ENCODE assay signal across 8 cellular contexts in the genomic region with DNA sequence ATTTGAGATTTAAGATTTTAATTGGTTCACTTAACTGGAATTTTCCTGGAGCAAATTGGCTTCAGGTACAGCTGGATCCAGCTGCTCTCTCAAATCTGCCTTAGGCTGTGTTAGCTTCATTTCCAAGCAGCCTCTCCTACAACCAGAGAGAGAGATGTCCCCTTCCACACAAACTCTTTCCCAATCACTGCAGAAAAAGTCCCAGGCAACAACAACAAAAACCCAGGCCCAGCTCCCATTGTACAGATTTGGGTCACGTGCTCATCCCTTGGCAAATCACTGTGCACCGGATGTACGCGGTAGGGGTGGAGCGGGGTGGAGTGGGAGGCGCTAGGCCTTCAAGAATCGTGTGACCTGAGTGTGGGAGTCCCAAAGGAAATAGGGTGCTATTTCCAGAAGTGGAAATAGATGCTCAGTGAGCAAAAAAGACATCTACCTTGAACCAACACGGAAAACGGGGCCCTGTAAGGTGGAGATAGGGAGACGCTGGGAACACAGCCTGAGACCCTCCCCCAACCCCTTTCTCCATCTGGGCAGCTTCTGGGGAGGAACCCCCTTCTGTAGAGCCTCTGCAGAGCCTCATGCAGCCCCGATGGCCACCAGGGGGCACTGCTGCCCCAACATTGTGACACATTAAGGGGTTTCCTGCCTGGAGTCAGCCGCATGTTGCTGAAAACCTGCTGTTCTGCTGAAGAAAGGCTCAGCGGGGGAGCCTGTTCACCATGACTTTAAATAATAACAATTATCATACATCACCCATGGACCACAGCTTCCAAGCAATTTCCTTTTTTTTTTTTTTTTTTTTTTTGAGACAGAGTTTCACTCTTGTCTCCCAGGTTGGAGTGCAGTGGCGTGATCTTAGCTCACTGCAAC. TPM values are rescaled to one million over a fixed set of nuclear protein-coding genes. Genes with fewer than 3 reads are reported as not detected.
DNase-seq lines count a peak whose midpoint lies in the region; ATAC-seq and TF ChIP-seq lines count a peak whose summit lies in the region.

No MANE protein-coding gene starts in this region.

- DNase-seq in DMS53 treated with DMSO at 0.1 percent for 48 hours (lab: John Stamatoyannopoulos, UW; ENCODE audit: unreplicated experiment): peak; percentile 68
- peak; percentile 81 for DNase-seq in HCEC 1CT
- DNase-seq in NCI-H1694 treated with DMSO at 0.1 percent for 48 hours (lab: John Stamatoyannopoulos, UW): peak; percentile 88
- DNase-seq in T1000 (lab: John Stamatoyannopoulos, UW): peak; percentile 15
- DNase-seq in anterior cingulate cortex (lab: John Stamatoyannopoulos, UW): peak in 57 of 58 donors; percentile 12 to 96 (median 75)
- DNase-seq in hepatic stellate cell (ENCODE audit: low spot score): peak; percentile 87
- DNase-seq in sigmoid colon: peak; percentile 89

- no peak for ATAC-seq in GM18502 (IDR thresholded peaks at IDR 0.05; ENCODE audit: poor library complexity, unreplicated experiment)

- TF ChIP-seq POLR2A in sigmoid colon (IDR thresholded peaks at IDR 0.05): no peak

- no peaks in the 10 kb centered on the region for H3K36me3 ChIP-seq in sigmoid colon

- WGBS in sigmoid colon, 2 donors: 11 to 20% methylated on average over 14 of the region's 14 CpGs

- peaks cover 0 to 5% (median 0%) of the 10 kb centered on the region in 4 donors for H3K9me3 ChIP-seq in sigmoid colon

- no peak for TF ChIP-seq EP300 in sigmoid colon (IDR thresholded peaks at IDR 0.05)

- no peak overlapping the region for H3K4me3 ChIP-seq in sigmoid colon

- H3K27ac ChIP-seq in sigmoid colon: no peak overlapping the region

- no peaks in the 10 kb centered on the region for H3K4me1 ChIP-seq in sigmoid colon

- no peaks in the 10 kb centered on the region for H3K27me3 ChIP-seq in sigmoid colon

- intact Hi-C loops in sigmoid colon (cut with DNase I): loop anchor here (2.0 to 5.0 kb wide), 2 partner anchors 24 to 75 kb away; a partner anchor contains a TSS

- peak; percentile 51 to 71 (median 66) for TF ChIP-seq CTCF in sigmoid colon (IDR thresholded peaks at IDR 0.05)

RNA-seq across cellular contexts. Expression of a gene that starts 25.4 kb away (rescaled TPM):
- total RNA-seq in sigmoid colon: under 1 TPM in 3 of 4 donors, not detected in 1; 0.36 to 0.95 (median 0.66) TPM
- 1 to 10 TPM in 1 of 3 donors, under 1 TPM in 1, not detected in 1; 0.61 to 1.8 TPM for polyA plus RNA-seq in sigmoid colon

RNA-seq across cellular contexts. Expression of a gene that starts 36.7 kb away (rescaled TPM):
- total RNA-seq in sigmoid colon: 10 to 100 TPM in 1 of 4 donors, 1 to 10 TPM in 3; 3.0 to 10.0 (median 6.6) TPM
- 1 to 10 TPM; 4.5 to 9.6 (median 4.9) TPM for polyA plus RNA-seq in sigmoid colon

RNA-seq across cellular contexts. Expression of a gene that starts 48.7 kb away (rescaled TPM):
- total RNA-seq in sigmoid colon: 10 to 100 TPM in 2 of 4 donors, 1 to 10 TPM in 2; 3.7 to 15.3 (median 8.2) TPM
- polyA plus RNA-seq in sigmoid colon: 1,000 to 10,000 TPM; 2,472 to 3,333 (median 2,871) TPM

Comparison
In these comparisons a context has a peak if more than half of its experiments do, and no peak if none do; other contexts are left out.
1. DNase-seq: peak in every context shown above with its lines; median percentile 89 in sigmoid colon; 88 in NCI-H1694 treated with DMSO at 0.1 percent for 48 hours; 87 in hepatic stellate cell; 81 in HCEC 1CT; 75 in anterior cingulate cortex; 68 in DMS53 treated with DMSO at 0.1 percent for 48 hours; 15 in T1000.